10 cellular contexts compared by ENCODE assay signal in the genomic region with DNA sequence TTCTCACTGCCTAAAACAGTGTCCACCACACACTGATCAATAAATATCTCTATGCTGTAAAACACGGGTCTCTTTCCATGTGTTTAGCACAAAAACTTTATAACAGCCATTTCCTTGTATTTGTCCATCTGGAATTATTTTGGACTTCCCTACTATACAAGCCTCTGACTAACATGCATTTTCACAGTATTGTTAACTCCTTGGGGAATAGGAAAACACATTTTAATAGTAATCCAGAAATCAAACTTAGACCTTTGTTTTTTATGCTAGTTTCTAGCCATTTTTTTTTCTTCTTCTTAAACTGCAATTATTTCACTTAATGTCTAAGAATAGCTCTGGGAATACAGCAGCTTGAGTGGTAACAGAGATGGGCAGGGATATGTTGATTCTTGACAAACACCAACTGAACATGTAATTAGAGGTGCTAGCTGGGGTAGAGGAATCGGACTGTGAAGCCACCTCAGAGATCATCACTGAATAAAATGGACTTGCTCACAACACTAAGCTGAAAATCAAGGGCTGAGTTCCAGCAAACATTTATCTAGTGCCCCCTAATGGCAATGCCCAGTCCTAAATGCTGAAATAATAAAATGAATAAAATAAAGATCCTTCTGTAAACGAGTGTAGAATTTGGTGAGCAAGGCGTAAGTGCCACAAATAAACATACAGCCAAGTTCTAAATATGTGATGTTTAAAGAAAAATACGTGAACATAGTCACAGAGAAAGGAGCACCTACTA.
A peak's percentile ranks its signal among the peaks of the same experiment; 100 is the strongest.
DNase-seq lines count a peak whose midpoint lies in the region; ATAC-seq and TF ChIP-seq lines count a peak whose summit lies in the region.
"Had no signal": no experiment of that assay in that cellular context is flagged by ENCODE, and none has a peak within 500 bp of the region (broad histone marks: within the 10 kb centered on the region; RNA-seq: fewer than 3 reads in every experiment).

No MANE protein-coding gene starts in this region.

- no peaks in the 10 kb centered on the region for H3K9me3 ChIP-seq in right atrium auricular region
- no peaks in the 10 kb centered on the region for H3K9me3 ChIP-seq in tibial nerve

- H3K4me1 ChIP-seq in right atrium auricular region, result no peaks in the 10 kb centered on the region
- H3K4me1 ChIP-seq in tibial nerve, result no peaks in the 10 kb centered on the region

- intact Hi-C loops in Right ventricle myocardium superior (cut with DNase I), result no loop called here

- peaks cover 3% of the 10 kb centered on the region for H3K9me3 Mint-ChIP-seq in glutamatergic neuron (ENCODE audit: unreplicated experiment)
- H3K9me3 Mint-ChIP-seq: T-helper 1 cell treated with Interleukin-12 subunit alpha and Interleukin-12 subunit beta and Interleukin-4 antibody, amounts not matched to agents 30 μg/mL and 1 μg/mL, for 36 hours had no signal

- H3K27ac ChIP-seq in right atrium auricular region (no peak overlapping the region), tibial nerve (peak overlapping the region in 1 of 4 donors; percentile 28)

- DNase-seq in Right ventricle myocardium superior (no peak), right atrium auricular region (ENCODE audit: low spot score) (no peak), RPMI8226 (peak; percentile 9), glutamatergic neuron (no peak), tibial nerve (ENCODE audit: low spot score in 2 of 2) (peak in 1 of 2 donors; percentile 13), NOMO-1 treated with DMSO at 0.1 percent for 48 hours (lab: John Stamatoyannopoulos, UW; ENCODE audit: unreplicated experiment) (no peak)
- DNase-seq in stimulated activated CD4-positive, alpha-beta T cell treated with anti-CD3 and anti-CD28 coated beads, Interleukin-2, amount 100 ng/mL, for 48 hours, result no peak
- no peak for DNase-seq in stimulated activated CD4-positive, alpha-beta T cell treated with anti-CD3 and anti-CD28 coated beads, Interleukin-4, amount 100 ng/mL, for 1 hour
- DNase-seq: COR-L47 had no signal

- H3K4me3 Mint-ChIP-seq in glutamatergic neuron (ENCODE audit: unreplicated experiment), result no peak overlapping the region
- H3K4me3 Mint-ChIP-seq: T-helper 1 cell treated with Interleukin-12 subunit alpha and Interleukin-12 subunit beta and Interleukin-4 antibody, amounts not matched to agents 30 μg/mL and 1 μg/mL, for 36 hours had no signal

- 26% methylated on average over 5 of the region's 5 CpGs for WGBS in tibial nerve, 2 donors

- TF ChIP-seq EP300 in tibial nerve (IDR thresholded peaks at IDR 0.05), result no peak

- no peak overlapping the region for H3K27ac Mint-ChIP-seq in glutamatergic neuron (ENCODE audit: unreplicated experiment)
- H3K27ac Mint-ChIP-seq: T-helper 1 cell treated with Interleukin-12 subunit alpha and Interleukin-12 subunit beta and Interleukin-4 antibody, amounts not matched to agents 30 μg/mL and 1 μg/mL, for 36 hours had no signal

- peaks cover 4% of the 10 kb centered on the region for H3K27me3 Mint-ChIP-seq in glutamatergic neuron (ENCODE audit: unreplicated experiment)

- peak; percentile 52 for ATAC-seq in Right ventricle myocardium superior (ENCODE audit: poor library complexity)

- TF ChIP-seq POLR2A in tibial nerve (IDR thresholded peaks at IDR 0.05), result no peak

- no peaks in the 10 kb centered on the region for H3K4me1 Mint-ChIP-seq in glutamatergic neuron (ENCODE audit: low read depth, unreplicated experiment)

- H3K36me3 Mint-ChIP-seq in glutamatergic neuron (ENCODE audit: unreplicated experiment), result no peaks in the 10 kb centered on the region

- TF ChIP-seq CTCF in right atrium auricular region (IDR thresholded peaks at IDR 0.05) (peak in 1 of 2 donors; percentile 60), glutamatergic neuron (IDR thresholded peaks at IDR 0.05; ENCODE audit: partially characterized antibody, unreplicated experiment) (peak; percentile 62), tibial nerve (IDR thresholded peaks at IDR 0.05) (peak; percentile 19 to 51 (median 34))

- H3K36me3 ChIP-seq in right atrium auricular region (no peaks in the 10 kb centered on the region), tibial nerve (no peaks in the 10 kb centered on the region)

- H3K27me3 ChIP-seq in right atrium auricular region (no peaks in the 10 kb centered on the region), tibial nerve (no peaks in the 10 kb centered on the region)

- H3K4me3 ChIP-seq in right atrium auricular region (no peak overlapping the region), tibial nerve (no peak overlapping the region)
